Comparison of ENCODE assay signal across 2 cellular contexts in genomic region chr10:84401838-84402611, GRCh38.
TF ChIP-seq lines count a peak whose summit lies in the region.

No MANE protein-coding gene starts in this region.

TF ChIP-seq in GM23338, 12 proteins besides CTCF, POLR2A, EP300 and RAD21 (continued from another document):
- TF ChIP-seq, protein P1, sequence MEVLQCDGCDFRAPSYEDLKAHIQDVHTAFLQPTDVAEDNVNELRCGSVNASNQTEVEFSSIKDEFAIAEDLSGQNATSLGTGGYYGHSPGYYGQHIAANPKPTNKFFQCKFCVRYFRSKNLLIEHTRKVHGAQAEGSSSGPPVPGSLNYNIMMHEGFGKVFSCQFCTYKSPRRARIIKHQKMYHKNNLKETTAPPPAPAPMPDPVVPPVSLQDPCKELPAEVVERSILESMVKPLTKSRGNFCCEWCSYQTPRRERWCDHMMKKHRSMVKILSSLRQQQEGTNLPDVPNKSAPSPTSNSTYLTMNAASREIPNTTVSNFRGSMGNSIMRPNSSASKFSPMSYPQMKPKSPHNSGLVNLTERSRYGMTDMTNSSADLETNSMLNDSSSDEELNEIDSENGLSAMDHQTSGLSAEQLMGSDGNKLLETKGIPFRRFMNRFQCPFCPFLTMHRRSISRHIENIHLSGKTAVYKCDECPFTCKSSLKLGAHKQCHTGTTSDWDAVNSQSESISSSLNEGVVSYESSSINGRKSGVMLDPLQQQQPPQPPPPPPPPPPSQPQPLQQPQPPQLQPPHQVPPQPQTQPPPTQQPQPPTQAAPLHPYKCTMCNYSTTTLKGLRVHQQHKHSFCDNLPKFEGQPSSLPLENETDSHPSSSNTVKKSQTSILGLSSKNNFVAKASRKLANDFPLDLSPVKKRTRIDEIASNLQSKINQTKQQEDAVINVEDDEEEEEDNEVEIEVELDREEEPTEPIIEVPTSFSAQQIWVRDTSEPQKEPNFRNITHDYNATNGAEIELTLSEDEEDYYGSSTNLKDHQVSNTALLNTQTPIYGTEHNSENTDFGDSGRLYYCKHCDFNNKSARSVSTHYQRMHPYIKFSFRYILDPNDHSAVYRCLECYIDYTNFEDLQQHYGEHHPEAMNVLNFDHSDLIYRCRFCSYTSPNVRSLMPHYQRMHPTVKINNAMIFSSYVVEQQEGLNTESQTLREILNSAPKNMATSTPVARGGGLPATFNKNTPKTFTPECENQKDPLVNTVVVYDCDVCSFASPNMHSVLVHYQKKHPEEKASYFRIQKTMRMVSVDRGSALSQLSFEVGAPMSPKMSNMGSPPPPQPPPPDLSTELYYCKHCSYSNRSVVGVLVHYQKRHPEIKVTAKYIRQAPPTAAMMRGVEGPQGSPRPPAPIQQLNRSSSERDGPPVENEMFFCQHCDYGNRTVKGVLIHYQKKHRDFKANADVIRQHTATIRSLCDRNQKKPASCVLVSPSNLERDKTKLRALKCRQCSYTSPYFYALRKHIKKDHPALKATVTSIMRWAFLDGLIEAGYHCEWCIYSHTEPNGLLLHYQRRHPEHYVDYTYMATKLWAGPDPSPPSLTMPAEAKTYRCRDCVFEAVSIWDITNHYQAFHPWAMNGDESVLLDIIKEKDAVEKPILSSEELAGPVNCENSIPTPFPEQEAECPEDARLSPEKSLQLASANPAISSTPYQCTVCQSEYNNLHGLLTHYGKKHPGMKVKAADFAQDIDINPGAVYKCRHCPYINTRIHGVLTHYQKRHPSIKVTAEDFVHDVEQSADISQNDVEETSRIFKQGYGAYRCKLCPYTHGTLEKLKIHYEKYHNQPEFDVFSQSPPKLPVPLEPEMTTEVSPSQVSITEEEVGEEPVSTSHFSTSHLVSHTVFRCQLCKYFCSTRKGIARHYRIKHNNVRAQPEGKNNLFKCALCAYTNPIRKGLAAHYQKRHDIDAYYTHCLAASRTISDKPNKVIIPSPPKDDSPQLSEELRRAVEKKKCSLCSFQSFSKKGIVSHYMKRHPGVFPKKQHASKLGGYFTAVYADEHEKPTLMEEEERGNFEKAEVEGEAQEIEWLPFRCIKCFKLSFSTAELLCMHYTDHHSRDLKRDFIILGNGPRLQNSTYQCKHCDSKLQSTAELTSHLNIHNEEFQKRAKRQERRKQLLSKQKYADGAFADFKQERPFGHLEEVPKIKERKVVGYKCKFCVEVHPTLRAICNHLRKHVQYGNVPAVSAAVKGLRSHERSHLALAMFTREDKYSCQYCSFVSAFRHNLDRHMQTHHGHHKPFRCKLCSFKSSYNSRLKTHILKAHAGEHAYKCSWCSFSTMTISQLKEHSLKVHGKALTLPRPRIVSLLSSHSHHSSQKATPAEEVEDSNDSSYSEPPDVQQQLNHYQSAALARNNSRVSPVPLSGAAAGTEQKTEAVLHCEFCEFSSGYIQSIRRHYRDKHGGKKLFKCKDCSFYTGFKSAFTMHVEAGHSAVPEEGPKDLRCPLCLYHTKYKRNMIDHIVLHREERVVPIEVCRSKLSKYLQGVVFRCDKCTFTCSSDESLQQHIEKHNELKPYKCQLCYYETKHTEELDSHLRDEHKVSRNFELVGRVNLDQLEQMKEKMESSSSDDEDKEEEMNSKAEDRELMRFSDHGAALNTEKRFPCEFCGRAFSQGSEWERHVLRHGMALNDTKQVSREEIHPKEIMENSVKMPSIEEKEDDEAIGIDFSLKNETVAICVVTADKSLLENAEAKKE (CRISPR knock-in tag; IDR thresholded peaks at IDR 0.05), result no peak
- TF ChIP-seq NANOG (IDR thresholded peaks at IDR 0.05; ENCODE audit: borderline replicate concordance) (no peak), ZNF114 (CRISPR knock-in tag; IDR thresholded peaks at IDR 0.05) (no peak), POLR2AphosphoS5 (IDR thresholded peaks at IDR 0.05; ENCODE audit: low read depth) (no peak), CREB1 (CRISPR knock-in tag; IDR thresholded peaks at IDR 0.05; ENCODE audit: low read depth) (no peak), JUNB (IDR thresholded peaks at IDR 0.05; ENCODE audit: unreplicated experiment) (no peak)

TF ChIP-seq in WTC11, 78 proteins besides CTCF, POLR2A, EP300 and RAD21 (continued from another document):
- no peak for TF ChIP-seq PRDM15 (CRISPR knock-in tag; IDR thresholded peaks at IDR 0.05)
- TF ChIP-seq FOXP1 (CRISPR knock-in tag; IDR thresholded peaks at IDR 0.05; ENCODE audit: borderline replicate concordance), result no peak
- no peak for TF ChIP-seq TEAD4 (CRISPR knock-in tag; IDR thresholded peaks at IDR 0.05)
- TF ChIP-seq FOXP4 (CRISPR knock-in tag; IDR thresholded peaks at IDR 0.05), result no peak
- no peak for TF ChIP-seq EMX1 (CRISPR knock-in tag; IDR thresholded peaks at IDR 0.05)
- TF ChIP-seq, protein P2, sequence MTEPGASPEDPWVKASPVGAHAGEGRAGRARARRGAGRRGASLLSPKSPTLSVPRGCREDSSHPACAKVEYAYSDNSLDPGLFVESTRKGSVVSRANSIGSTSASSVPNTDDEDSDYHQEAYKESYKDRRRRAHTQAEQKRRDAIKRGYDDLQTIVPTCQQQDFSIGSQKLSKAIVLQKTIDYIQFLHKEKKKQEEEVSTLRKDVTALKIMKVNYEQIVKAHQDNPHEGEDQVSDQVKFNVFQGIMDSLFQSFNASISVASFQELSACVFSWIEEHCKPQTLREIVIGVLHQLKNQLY (CRISPR knock-in tag; IDR thresholded peaks at IDR 0.05), result no peak
- TF ChIP-seq CBFB (CRISPR knock-in tag; IDR thresholded peaks at IDR 0.05; ENCODE audit: low read depth), result no peak
- TF ChIP-seq NFE2L1 (CRISPR knock-in tag; IDR thresholded peaks at IDR 0.05), result no peak
